In genomic region chr7:30322656-30323355, GRCh38 we compare ENCODE assay signal across 8 cellular contexts. TPM values are rescaled to one million over a fixed set of nuclear protein-coding genes. Genes with fewer than 3 reads are reported as not detected.
DNase-seq lines count a peak whose midpoint lies in the region; ATAC-seq, FAIRE-seq and TF ChIP-seq lines count a peak whose summit lies in the region.

No MANE protein-coding gene starts in this region.

- DNase-seq in activated CD8-positive, alpha-beta memory T cell treated with anti-CD3 and anti-CD28 coated beads, Interleukin-2, amount 10 ng/mL, durations not matched to agents 7 days and 5 days: peak; percentile 42
- no peak for DNase-seq in activated CD8-positive, alpha-beta memory T cell treated with anti-CD3 and anti-CD28 coated beads for 24 hours
- DNase-seq in activated CD4-positive, alpha-beta memory T cell treated with anti-CD3 and anti-CD28 coated beads for 36 hours: no peak
- DNase-seq in trophoblast cell: no peak
- DNase-seq in urothelium cell line (ENCODE audit: low spot score): no peak
- DNase-seq in dorsolateral prefrontal cortex: no peak
- DNase-seq in activated CD8-positive, alpha-beta memory T cell treated with anti-CD3 and anti-CD28 coated beads, Interleukin-2, amount 50 U/mL, for 4 hours: no peak

- H3K27ac ChIP-seq in trophoblast cell (ENCODE audit: low read depth, low read length): no peak overlapping the region
- H3K27ac ChIP-seq in dorsolateral prefrontal cortex: peak overlapping the region in 7 of 59 donors; percentile 19 to 33 (median 30)

- no peak for TF ChIP-seq CTCF in dorsolateral prefrontal cortex (IDR thresholded peaks at IDR 0.05 in 54 of 56, conservative IDR thresholded peaks at IDR 0.05 in 2 of 56; ENCODE audit: low read depth in 1 of 56, partially characterized antibody in 56 of 56)

- ATAC-seq in activated CD8-positive, alpha-beta memory T cell treated with anti-CD3 and anti-CD28 coated beads, Interleukin-2, amount 10 ng/mL, durations not matched to agents 7 days and 5 days: peak; percentile 69
- peak; percentile 37 for ATAC-seq in HG03045 (IDR thresholded peaks at IDR 0.05; ENCODE audit: unreplicated experiment)

- H2AK5ac ChIP-seq in trophoblast cell (ENCODE audit: low read length): no peak overlapping the region

- no peak overlapping the region for H4K12ac ChIP-seq in trophoblast cell (ENCODE audit: low read depth, low read length)

- no peak overlapping the region for H2BK12ac ChIP-seq in trophoblast cell (ENCODE audit: low read length)

- H2BK120ac ChIP-seq in trophoblast cell (ENCODE audit: insufficient read depth, low read length, poor library complexity): no peak overlapping the region

- POLR2A ChIA-PET in activated CD4-positive, alpha-beta memory T cell treated with anti-CD3 and anti-CD28 coated beads for 36 hours (lab: Charles Lee): interaction anchor here (0.6 to 2.5 kb wide), 8 partner anchors 8 to 156 kb away, joined by 3 to 17 read pairs (median 4); partner anchors contain the start of gene NOD1

- H3K27ac Mint-ChIP-seq in activated CD8-positive, alpha-beta memory T cell treated with anti-CD3 and anti-CD28 coated beads, Interleukin-2, amount 10 ng/mL, durations not matched to agents 7 days and 5 days: peak overlapping the region; percentile 99
- peak overlapping the region; percentile 86 for H3K27ac Mint-ChIP-seq in activated CD4-positive, alpha-beta memory T cell treated with anti-CD3 and anti-CD28 coated beads for 36 hours

- peak overlapping the region; percentile 73 for H3K4ac ChIP-seq in trophoblast cell (ENCODE audit: low read depth, low read length)

- H3K9me3 Mint-ChIP-seq in activated CD8-positive, alpha-beta memory T cell treated with anti-CD3 and anti-CD28 coated beads, Interleukin-2, amount 10 ng/mL, durations not matched to agents 7 days and 5 days (ENCODE audit: low read depth): no peaks in the 10 kb centered on the region
- H3K9me3 Mint-ChIP-seq in activated CD4-positive, alpha-beta memory T cell treated with anti-CD3 and anti-CD28 coated beads for 36 hours: no peaks in the 10 kb centered on the region

- peaks cover 2% of the 10 kb centered on the region for H3K79me2 ChIP-seq in trophoblast cell (ENCODE audit: control insufficient read depth, insufficient read depth, low read length, poor library complexity)

- intact Hi-C loops in activated CD4-positive, alpha-beta memory T cell treated with anti-CD3 and anti-CD28 coated beads for 36 hours (cut with micrococcal nuclease): loop anchor here (1.0 to 5.0 kb wide), 5 partner anchors 7 to 296 kb away; partner anchors contain the start of genes FKBP14, PLEKHA8 and ZNRF2
- intact Hi-C loops in dorsolateral prefrontal cortex (cut with DNase I): no loop called here

- H3K4me1 Mint-ChIP-seq in activated CD8-positive, alpha-beta memory T cell treated with anti-CD3 and anti-CD28 coated beads, Interleukin-2, amount 10 ng/mL, durations not matched to agents 7 days and 5 days: peaks cover 61% of the 10 kb centered on the region
- H3K4me1 Mint-ChIP-seq in activated CD4-positive, alpha-beta memory T cell treated with anti-CD3 and anti-CD28 coated beads for 36 hours (ENCODE audit: low read depth): peaks cover 69% of the 10 kb centered on the region

- peaks cover 0 to 3% of the 10 kb centered on the region in 2 experiments for H3K4me1 ChIP-seq in trophoblast cell (ENCODE audit: control insufficient read depth in 1 of 2, insufficient read depth in 2 of 2, low read length in 2 of 2)

- H3K4me3 ChIP-seq in trophoblast cell (ENCODE audit: low read depth, low read length) (no peak overlapping the region), dorsolateral prefrontal cortex (peak overlapping the region in 5 of 59 donors; percentile 13 to 50 (median 39))

- no peak overlapping the region for H3K14ac ChIP-seq in trophoblast cell (ENCODE audit: low read length)

- peak overlapping the region; percentile 39 for H2AFZ ChIP-seq in trophoblast cell (ENCODE audit: insufficient read depth, low read length, poor library complexity)

- CTCF ChIA-PET in activated CD8-positive, alpha-beta memory T cell treated with anti-CD3 and anti-CD28 coated beads, Interleukin-2, amount 10 ng/mL, durations not matched to agents 7 days and 5 days (lab: Charles Lee): interaction anchor here (0.7 to 3.4 kb wide), 15 partner anchors 9 to 155 kb away, joined by 3 to 18 read pairs (median 5); partner anchors contain the start of genes NOD1 and ZNRF2
- CTCF ChIA-PET in activated CD4-positive, alpha-beta memory T cell treated with anti-CD3 and anti-CD28 coated beads for 36 hours (lab: Charles Lee): interaction anchor here (0.8 to 2.2 kb wide), 8 partner anchors 8 to 153 kb away, joined by 3 to 10 read pairs (median 4); partner anchors contain the start of gene ZNRF2

- no peaks in the 10 kb centered on the region for H3K36me3 ChIP-seq in trophoblast cell (ENCODE audit: control insufficient read depth in 1 of 2, insufficient read depth in 2 of 2, low read length in 2 of 2)

- no CpG with 5 or more reads among the region's 2 CpGs for WGBS in trophoblast cell (ENCODE audit: extremely low coverage, insufficient coverage, insufficient read length)

- H3K23ac ChIP-seq in trophoblast cell (ENCODE audit: low read length): no peak overlapping the region

- H3K18ac ChIP-seq in trophoblast cell (ENCODE audit: low read length): no peak overlapping the region

- no peak overlapping the region for H4K8ac ChIP-seq in trophoblast cell (ENCODE audit: low read depth, low read length)

- no peak overlapping the region for H2BK5ac ChIP-seq in trophoblast cell (ENCODE audit: low read depth, low read length, poor library complexity)

- H3K27me3 ChIP-seq in trophoblast cell (ENCODE audit: insufficient read depth, low read length) (no peaks in the 10 kb centered on the region), dorsolateral prefrontal cortex (no peaks in the 10 kb centered on the region)

- no peaks in the 10 kb centered on the region for H3K27me3 Mint-ChIP-seq in activated CD8-positive, alpha-beta memory T cell treated with anti-CD3 and anti-CD28 coated beads, Interleukin-2, amount 10 ng/mL, durations not matched to agents 7 days and 5 days
- H3K27me3 Mint-ChIP-seq in activated CD4-positive, alpha-beta memory T cell treated with anti-CD3 and anti-CD28 coated beads for 36 hours: no peaks in the 10 kb centered on the region

- no peaks in the 10 kb centered on the region for H3K9me3 ChIP-seq in trophoblast cell (ENCODE audit: insufficient read depth, low read depth, low read length)

- H3K9ac ChIP-seq in trophoblast cell (ENCODE audit: low read length): no peak overlapping the region

- H3K4me3 Mint-ChIP-seq in activated CD8-positive, alpha-beta memory T cell treated with anti-CD3 and anti-CD28 coated beads, Interleukin-2, amount 10 ng/mL, durations not matched to agents 7 days and 5 days: peak overlapping the region; percentile 73
- H3K4me3 Mint-ChIP-seq in activated CD4-positive, alpha-beta memory T cell treated with anti-CD3 and anti-CD28 coated beads for 36 hours: peak overlapping the region; percentile 73

- no peaks in the 10 kb centered on the region for H3K79me1 ChIP-seq in trophoblast cell (ENCODE audit: low read length)

- H3K4me2 ChIP-seq in trophoblast cell (ENCODE audit: low read length): no peak overlapping the region

- FAIRE-seq in urothelium cell line (lab: Jason Lieb, UNC): no peak

- no peak overlapping the region for H4K91ac ChIP-seq in trophoblast cell (ENCODE audit: low read depth, low read length)

- peaks cover 25% of the 10 kb centered on the region for H3K36me3 Mint-ChIP-seq in activated CD8-positive, alpha-beta memory T cell treated with anti-CD3 and anti-CD28 coated beads, Interleukin-2, amount 10 ng/mL, durations not matched to agents 7 days and 5 days
- peaks cover 18% of the 10 kb centered on the region for H3K36me3 Mint-ChIP-seq in activated CD4-positive, alpha-beta memory T cell treated with anti-CD3 and anti-CD28 coated beads for 36 hours

RNA-seq across cellular contexts. Expression of gene ZNRF2, which starts 38.4 kb away (rescaled TPM):
- 10 to 100 TPM; 14.0 to 21.3 TPM for total RNA-seq in activated CD8-positive, alpha-beta memory T cell treated with anti-CD3 and anti-CD28 coated beads, Interleukin-2, amount 10 ng/mL, durations not matched to agents 7 days and 5 days
- 10 to 100 TPM in 1 of 2 experiments, 1 to 10 TPM in 1; 9.6 to 10.5 TPM for total RNA-seq in activated CD4-positive, alpha-beta memory T cell treated with anti-CD3 and anti-CD28 coated beads for 36 hours
- 16.3 and 17.2 TPM in 2 replicates for polyA plus RNA-seq in trophoblast cell (2013)
- 10 to 100 TPM; 11.4 to 24.8 (median 16.7) TPM for total RNA-seq in dorsolateral prefrontal cortex
